9 cellular contexts compared by ENCODE assay signal in the genomic region with DNA sequence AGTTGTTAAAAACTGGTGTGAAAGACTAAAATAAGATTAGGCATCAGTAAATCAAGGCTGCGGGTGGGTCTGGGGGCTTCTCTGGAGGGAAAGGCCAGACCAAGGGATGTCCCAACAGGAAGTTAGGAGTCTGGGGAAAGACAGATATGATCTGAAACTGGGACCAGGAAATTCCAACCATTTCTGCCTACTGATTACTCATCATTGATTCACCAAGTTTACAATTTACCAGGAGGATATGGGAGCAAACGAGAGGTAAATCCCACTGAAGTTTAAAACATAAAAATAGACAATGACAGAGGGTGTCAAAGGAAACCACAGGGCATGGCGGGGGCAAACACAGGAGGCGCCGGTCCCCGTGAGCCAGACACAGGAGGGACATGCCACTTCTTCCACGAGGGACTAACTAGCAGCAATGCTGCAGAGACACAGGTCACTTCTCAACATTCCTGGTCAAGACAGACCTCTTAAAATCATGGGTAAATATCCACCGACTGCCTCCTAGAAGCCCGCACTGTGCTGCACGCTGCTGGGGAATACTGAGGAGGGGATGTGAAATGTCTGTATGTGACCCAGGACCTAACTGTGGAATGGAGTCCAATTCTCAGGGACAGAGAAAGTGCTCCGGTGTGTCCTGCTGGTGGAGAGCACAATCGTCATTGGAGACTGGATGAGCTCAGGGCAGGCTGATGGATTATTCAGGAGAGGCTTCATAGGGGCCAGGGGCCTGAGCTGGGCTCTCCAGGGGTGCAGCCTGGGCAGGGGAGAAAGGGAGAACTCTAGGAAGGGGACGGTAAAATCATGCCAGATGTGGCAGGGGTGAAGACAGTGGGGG.
DNase-seq lines count a peak whose midpoint lies in the region; ATAC-seq, FAIRE-seq and TF ChIP-seq lines count a peak whose summit lies in the region.
"Had no signal": no experiment of that assay in that cellular context is flagged by ENCODE, and none has a peak within 500 bp of the region (broad histone marks: within the 10 kb centered on the region; RNA-seq: fewer than 3 reads in every experiment).

No MANE protein-coding gene starts in this region.

- H3K27me3 ChIP-seq in adipocyte (replicated peaks; ENCODE audit: control insufficient read depth, insufficient read depth, low read length) (no peaks in the 10 kb centered on the region), upper lobe of right lung (no peaks in the 10 kb centered on the region)

- no peak overlapping the region for H3K4me3 Mint-ChIP-seq in activated naive CD4-positive, alpha-beta T cell treated with anti-CD3 and anti-CD28 coated beads, Interleukin-2, amount 10 ng/mL, durations not matched to agents 7 days and 5 days

- H3K9me3 ChIP-seq in adipocyte (ENCODE audit: control insufficient read depth, low read length) (no peaks in the 10 kb centered on the region), kidney (ENCODE audit: control insufficient read depth in 1 of 2, low read length in 2 of 2) (no peaks in the 10 kb centered on the region), upper lobe of right lung (no peaks in the 10 kb centered on the region)

- no peaks in the 10 kb centered on the region for H3K9me3 Mint-ChIP-seq in activated naive CD4-positive, alpha-beta T cell treated with anti-CD3 and anti-CD28 coated beads, Interleukin-2, amount 10 ng/mL, durations not matched to agents 7 days and 5 days

- peaks cover 62% of the 10 kb centered on the region for H3K36me3 ChIP-seq in adipocyte (ENCODE audit: control insufficient read depth, insufficient read depth, low read length, severe bottlenecking)
- H3K36me3 ChIP-seq in kidney (ENCODE audit: control insufficient read depth in 1 of 2, insufficient read depth in 2 of 2, low read length in 2 of 2) = peaks cover 14 to 24% of the 10 kb centered on the region in 2 donors
- H3K36me3 ChIP-seq in upper lobe of right lung = peaks cover 67% of the 10 kb centered on the region

- intact Hi-C loops in kidney (cut with DNase I) = no loop called here
- intact Hi-C loops in upper lobe of right lung (cut with DNase I) = no loop called here

- TF ChIP-seq CTCF in kidney (IDR thresholded peaks at IDR 0.05; ENCODE audit: borderline replicate concordance, extremely low read depth, insufficient read depth) = no peak
- no peak for TF ChIP-seq CTCF in upper lobe of right lung (IDR thresholded peaks at IDR 0.05)

- H3K4me3 ChIP-seq in adipocyte (ENCODE audit: low read length) (peak overlapping the region; percentile 25), kidney (ENCODE audit: low read length in 2 of 2) (no peak overlapping the region), upper lobe of right lung (no peak overlapping the region)

- CTCF ChIA-PET in activated naive CD4-positive, alpha-beta T cell treated with anti-CD3 and anti-CD28 coated beads, Interleukin-2, amount 10 ng/mL, durations not matched to agents 7 days and 5 days (lab: Charles Lee) = interaction anchor here (0.9 to 3.3 kb wide), 3 partner anchors 9 to 19 kb away, joined by 3 to 19 read pairs (median 5); no protein-coding TSS in a partner anchor

- peak overlapping the region; percentile 28 to 80 for H3K27ac ChIP-seq in kidney (ENCODE audit: low read depth in 2 of 2, low read length in 2 of 2)
- peak overlapping the region; percentile 70 for H3K27ac ChIP-seq in upper lobe of right lung
- H3K27ac ChIP-seq: HL-60 had no signal

- ATAC-seq in upper lobe of right lung (peak; percentile 6), GM21825 (IDR thresholded peaks at IDR 0.05; ENCODE audit: unreplicated experiment) (no peak), GM18502 (IDR thresholded peaks at IDR 0.05; ENCODE audit: poor library complexity, unreplicated experiment) (no peak)

- peak overlapping the region; percentile 67 for H3K27ac Mint-ChIP-seq in activated naive CD4-positive, alpha-beta T cell treated with anti-CD3 and anti-CD28 coated beads, Interleukin-2, amount 10 ng/mL, durations not matched to agents 7 days and 5 days

- peaks cover 60% of the 10 kb centered on the region for H3K36me3 Mint-ChIP-seq in activated naive CD4-positive, alpha-beta T cell treated with anti-CD3 and anti-CD28 coated beads, Interleukin-2, amount 10 ng/mL, durations not matched to agents 7 days and 5 days

- no peak for FAIRE-seq in kidney (lab: Jason Lieb, UNC)

- peaks cover 25% of the 10 kb centered on the region for H3K4me1 Mint-ChIP-seq in activated naive CD4-positive, alpha-beta T cell treated with anti-CD3 and anti-CD28 coated beads, Interleukin-2, amount 10 ng/mL, durations not matched to agents 7 days and 5 days

- no peaks in the 10 kb centered on the region for H3K27me3 Mint-ChIP-seq in activated naive CD4-positive, alpha-beta T cell treated with anti-CD3 and anti-CD28 coated beads, Interleukin-2, amount 10 ng/mL, durations not matched to agents 7 days and 5 days

- no peak for DNase-seq in activated naive CD4-positive, alpha-beta T cell treated with anti-CD3 and anti-CD28 coated beads, Interleukin-2, amount 10 ng/mL, durations not matched to agents 7 days and 5 days
- no peak for DNase-seq in activated naive CD4-positive, alpha-beta T cell treated with anti-CD3 and anti-CD28 coated beads, Interleukin-2, amount 50 U/mL, for 16 hours
- DNase-seq in adipocyte (ENCODE audit: low read depth) = peak; percentile 86
- DNase-seq in kidney = no peak
- no peak for DNase-seq in upper lobe of right lung
- no peak for DNase-seq in NCI-H2081 treated with DMSO at 0.1 percent for 48 hours (lab: John Stamatoyannopoulos, UW)

- peaks cover 76% of the 10 kb centered on the region for H3K4me1 ChIP-seq in adipocyte (ENCODE audit: control insufficient read depth, insufficient read depth, low read length)
- peaks cover 42 to 66% of the 10 kb centered on the region in 2 donors for H3K4me1 ChIP-seq in kidney (ENCODE audit: control insufficient read depth in 1 of 2, insufficient read depth in 1 of 2, low read depth in 1 of 2, low read length in 2 of 2)
- H3K4me1 ChIP-seq in upper lobe of right lung = peaks cover 50% of the 10 kb centered on the region

- peak overlapping the region; percentile 81 for H3K9ac ChIP-seq in adipocyte (ENCODE audit: low read length)
- peak overlapping the region in 1 of 2 donors; percentile 21 for H3K9ac ChIP-seq in kidney (ENCODE audit: low read length in 2 of 2)
